ENCODE assay signal across 9 cellular contexts in genomic region chr7:71131256-71131752, GRCh38. TPM values are rescaled to one million over a fixed set of nuclear protein-coding genes. Genes with fewer than 3 reads are reported as not detected.
DNase-seq lines count a peak whose midpoint lies in the region; ATAC-seq and TF ChIP-seq lines count a peak whose summit lies in the region.
"Had no signal": no experiment of that assay in that cellular context is flagged by ENCODE, and none has a peak within 500 bp of the region (broad histone marks: within the 10 kb centered on the region; RNA-seq: fewer than 3 reads in every experiment).

No MANE protein-coding gene starts in this region.

- H2AFZ ChIP-seq in GM23338 (peak overlapping the region; percentile 83), osteoblast (ENCODE audit: low read length) (no peak overlapping the region)

- no peak overlapping the region for H3K27ac ChIP-seq in GM23338 (ENCODE audit: low read depth)
- H3K27ac ChIP-seq in iPS-18a (ENCODE audit: low read length), result no peak overlapping the region
- no peak overlapping the region for H3K27ac ChIP-seq in osteoblast (ENCODE audit: low read depth, low read length)

- H3K9me3 ChIP-seq in iPS-18a (ENCODE audit: control insufficient read depth, low read depth, low read length) (no peaks in the 10 kb centered on the region), osteoblast (ENCODE audit: low read depth, low read length) (no peaks in the 10 kb centered on the region)

- H3K27me3 ChIP-seq in GM23338 (ENCODE audit: insufficient read depth) (peaks cover 7% of the 10 kb centered on the region; the same call in 1 of the 2 replicates), iPS-18a (ENCODE audit: control insufficient read depth, insufficient read depth, low read length) (peaks cover 22% of the 10 kb centered on the region), osteoblast (ENCODE audit: insufficient read depth, low read length) (no peaks in the 10 kb centered on the region)

- H3K9ac ChIP-seq in iPS-18a (ENCODE audit: low read length), result peak overlapping the region; percentile 61

- peak overlapping the region; percentile 96 for H3K4me2 ChIP-seq in GM23338
- H3K4me2 ChIP-seq in osteoblast (ENCODE audit: insufficient read depth, low read length), result no peak overlapping the region

- ATAC-seq in GM23338, result peak; percentile 69
- peak; percentile 34 for ATAC-seq in activated CD8-positive, alpha-beta T cell treated with anti-CD3 and anti-CD28 coated beads for 36 hours
- no peak for ATAC-seq in GM19463 (IDR thresholded peaks at IDR 0.05; ENCODE audit: unreplicated experiment)

- H3K36me3 ChIP-seq in GM23338 (ENCODE audit: insufficient read depth), result no peaks in the 10 kb centered on the region
- H3K36me3 ChIP-seq in iPS-18a (ENCODE audit: control insufficient read depth, low read depth, low read length), result no peaks in the 10 kb centered on the region
- no peaks in the 10 kb centered on the region for H3K36me3 ChIP-seq in osteoblast (ENCODE audit: insufficient read depth, low read length)

- H3K79me2 ChIP-seq in GM23338 (replicated peaks; ENCODE audit: insufficient read depth), result peaks cover 45% of the 10 kb centered on the region
- no peaks in the 10 kb centered on the region for H3K79me2 ChIP-seq in osteoblast (ENCODE audit: insufficient read depth, low read length)

- no peak overlapping the region for H3K27ac Mint-ChIP-seq in GM23338
- no peak overlapping the region for H3K27ac Mint-ChIP-seq in activated CD8-positive, alpha-beta T cell treated with anti-CD3 and anti-CD28 coated beads for 36 hours

- peaks cover 23% of the 10 kb centered on the region for H4K20me1 ChIP-seq in GM23338 (replicated peaks; ENCODE audit: insufficient read depth)
- no peaks in the 10 kb centered on the region for H4K20me1 ChIP-seq in osteoblast (ENCODE audit: insufficient read depth, low read length)

- CTCF ChIA-PET in activated CD8-positive, alpha-beta T cell treated with anti-CD3 and anti-CD28 coated beads for 36 hours (lab: Charles Lee), result no interaction called here
- CTCF ChIA-PET in HEK293T (lab: Yijun Ruan, JAX), result no interaction called here

- H3K4me1 ChIP-seq in GM23338 (ENCODE audit: insufficient read depth) (peaks cover 30% of the 10 kb centered on the region), iPS-18a (ENCODE audit: control insufficient read depth, low read depth, low read length) (peaks cover 19% of the 10 kb centered on the region), osteoblast (ENCODE audit: insufficient read depth, low read length) (no peaks in the 10 kb centered on the region)

- peaks cover 16% of the 10 kb centered on the region for H3K27me3 Mint-ChIP-seq in GM23338 (ENCODE audit: insufficient read depth, low read depth, poor library complexity)
- H3K27me3 Mint-ChIP-seq in activated CD8-positive, alpha-beta T cell treated with anti-CD3 and anti-CD28 coated beads for 36 hours, result peaks cover 25% of the 10 kb centered on the region

- peak; percentile 81 for DNase-seq in GM23338 (ENCODE audit: low spot score)
- DNase-seq in activated CD8-positive, alpha-beta T cell treated with anti-CD3 and anti-CD28 coated beads for 36 hours, result peak; percentile 6
- DNase-seq in skeletal muscle cell (ENCODE audit: low read depth), result peak; percentile 1
- no peak for DNase-seq in osteoblast (ENCODE audit: insufficient read length, low spot score, missing footprints)
- DNase-seq in activated CD4-positive, alpha-beta T cell treated with anti-CD3 and anti-CD28 coated beads, Interleukin-2, amount 50 U/mL, for 1 hour, result no peak
- no peak for DNase-seq in HEK293T (ENCODE audit: extremely low spot score)
- DNase-seq: activated T-cell treated with anti-CD3 and anti-CD28 coated beads, Interleukin-2, amount 50 U/mL, for 4 hours had no signal

- TF ChIP-seq CTCF in GM23338 (conservative IDR thresholded peaks at IDR 0.05; ENCODE audit: low read depth in 2 of 2) (no peak; a peak in 1 of 4 replicates), osteoblast (IDR thresholded peaks at IDR 0.05; ENCODE audit: extremely low read depth, low read depth, low read length) (no peak)
- no peak for TF ChIP-seq CTCF in activated CD8-positive, alpha-beta T cell treated with anti-CD3 and anti-CD28 coated beads for 36 hours (IDR thresholded peaks at IDR 0.05)

- peaks cover 6% of the 10 kb centered on the region for H3K9me3 Mint-ChIP-seq in GM23338
- no peaks in the 10 kb centered on the region for H3K9me3 Mint-ChIP-seq in activated CD8-positive, alpha-beta T cell treated with anti-CD3 and anti-CD28 coated beads for 36 hours
- H3K9me3 Mint-ChIP-seq: activated T-cell treated with anti-CD3 and anti-CD28 coated beads, Interleukin-2, amount 50 U/mL, for 4 hours had no signal

- intact Hi-C loops in activated CD8-positive, alpha-beta T cell treated with anti-CD3 and anti-CD28 coated beads for 36 hours (cut with micrococcal nuclease), result no loop called here

- no peaks in the 10 kb centered on the region for H3K9me2 ChIP-seq in GM23338 (ENCODE audit: insufficient read depth)

- peak overlapping the region; percentile 79 for H3K4me3 Mint-ChIP-seq in GM23338
- no peak overlapping the region for H3K4me3 Mint-ChIP-seq in activated CD8-positive, alpha-beta T cell treated with anti-CD3 and anti-CD28 coated beads for 36 hours
- H3K4me3 Mint-ChIP-seq: activated T-cell treated with anti-CD3 and anti-CD28 coated beads, Interleukin-2, amount 50 U/mL, for 4 hours had no signal

- H3F3A ChIP-seq in GM23338 (replicated peaks; ENCODE audit: low read depth), result peaks cover 6% of the 10 kb centered on the region; the same call in 1 of the 2 replicates

- peak overlapping the region; percentile 93 for H3K4me3 ChIP-seq in GM23338
- H3K4me3 ChIP-seq in iPS-18a (ENCODE audit: low read length), result peak overlapping the region; percentile 79
- H3K4me3 ChIP-seq in skeletal muscle cell (ENCODE audit: low read depth, low read length), result peak overlapping the region; percentile 47
- no peak overlapping the region for H3K4me3 ChIP-seq in osteoblast (ENCODE audit: insufficient read depth, low read length)

- H3K36me3 Mint-ChIP-seq in GM23338 (ENCODE audit: low read depth), result peaks cover 25% of the 10 kb centered on the region
- no peaks in the 10 kb centered on the region for H3K36me3 Mint-ChIP-seq in activated CD8-positive, alpha-beta T cell treated with anti-CD3 and anti-CD28 coated beads for 36 hours (ENCODE audit: low read depth)

- POLR2A ChIA-PET in activated CD8-positive, alpha-beta T cell treated with anti-CD3 and anti-CD28 coated beads for 36 hours (lab: Charles Lee), result no interaction called here
- POLR2A ChIA-PET in HEK293T (lab: Yijun Ruan, JAX), result no interaction called here

- peaks cover 36% of the 10 kb centered on the region for H3K4me1 Mint-ChIP-seq in GM23338
- no peaks in the 10 kb centered on the region for H3K4me1 Mint-ChIP-seq in activated CD8-positive, alpha-beta T cell treated with anti-CD3 and anti-CD28 coated beads for 36 hours (ENCODE audit: low read depth)

TF ChIP-seq in GM23338, 12 proteins besides CTCF, POLR2A, EP300 and RAD21 (continues in another document):
- TF ChIP-seq NANOG (IDR thresholded peaks at IDR 0.05; ENCODE audit: borderline replicate concordance), result no peak

TF ChIP-seq in HEK293T, 16 proteins besides CTCF, POLR2A, EP300 and RAD21:
- TF ChIP-seq ARNT (IDR thresholded peaks at IDR 0.05), result no peak
- TF ChIP-seq FOXK2 (IDR thresholded peaks at IDR 0.05), result no peak

RNA-seq across cellular contexts. Expression of gene GALNT17, which starts 0.6 kb away (rescaled TPM):
- 51.2 and 65.6 TPM in 2 replicates for total RNA-seq in GM23338 (2014; rRNA removed; shearing (Covaris generic))
- 11.1 and 11.5 TPM in 2 replicates for polyA plus RNA-seq in GM23338 (2016; fragmentation: Nextera tagmentation; extraction: Ambion mirVana)
- not detected for total RNA-seq in activated CD8-positive, alpha-beta T cell treated with anti-CD3 and anti-CD28 coated beads for 36 hours
- 0.29 and 0.36 TPM in 2 replicates for total RNA-seq in osteoblast

Comparison
In these comparisons a context has a peak if more than half of its experiments do, and no peak if none do; other contexts are left out.
1. DNase-seq: peak in GM23338 (single experiment), activated CD8-positive, alpha-beta T cell treated with anti-CD3 and anti-CD28 coated beads for 36 hours (single experiment) and skeletal muscle cell (single experiment); none in osteoblast (single experiment), activated CD4-positive, alpha-beta T cell treated with anti-CD3 and anti-CD28 coated beads, Interleukin-2, amount 50 U/mL, for 1 hour (single experiment) and HEK293T (single experiment).
2. RNA of gene GALNT17, which starts 0.6 kb away (total RNA-seq): 51.2 to 65.6 TPM in GM23338; 0.29 to 0.36 TPM in osteoblast and not detected in activated CD8-positive, alpha-beta T cell treated with anti-CD3 and anti-CD28 coated beads for 36 hours; every median in the first group is over 10 times any median in the second.